Comparison of ENCODE assay signal across 8 cellular contexts in the genomic region with DNA sequence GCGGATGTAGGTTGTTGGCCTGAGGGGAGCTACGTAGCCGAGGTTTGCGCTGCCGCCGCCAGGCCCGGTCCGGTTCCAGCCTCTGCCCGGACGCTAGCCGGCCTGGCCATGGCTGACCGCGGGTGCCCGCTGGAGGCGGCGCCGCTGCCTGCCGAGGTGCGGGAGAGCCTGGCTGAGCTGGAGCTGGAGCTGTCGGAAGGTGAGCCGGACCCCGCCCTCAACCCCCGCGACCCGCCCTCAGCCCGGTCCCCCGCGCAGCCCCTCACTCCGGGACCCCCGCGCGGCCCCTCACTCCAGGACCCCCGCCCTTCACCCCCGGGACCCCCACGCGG. TPM values are rescaled to one million over a fixed set of nuclear protein-coding genes. Genes with fewer than 3 reads are reported as not detected.
A peak's percentile ranks its signal among the peaks of the same experiment; 100 is the strongest.
DNase-seq lines count a peak whose midpoint lies in the region; ATAC-seq and TF ChIP-seq lines count a peak whose summit lies in the region.

No MANE protein-coding gene starts in this region.

- H3K4me3 ChIP-seq in AG09309 (ENCODE audit: control insufficient read depth, low read depth, low read length) = peak overlapping the region; percentile 82
- H3K4me3 ChIP-seq in KMS-11 (IDR thresholded peaks at IDR 0.05; ENCODE audit: insufficient read depth, low read depth, low read length) = no peak overlapping the region
- peak overlapping the region; percentile 98 for H3K4me3 ChIP-seq in colonic mucosa
- peak overlapping the region; percentile 69 for H3K4me3 ChIP-seq in naive thymus-derived CD4-positive, alpha-beta T cell (ENCODE audit: low read length)

- H3K4me2 ChIP-seq in KMS-11 = peak overlapping the region; percentile 24; the same call in 1 of the 2 replicates

- CTCF ChIA-PET in naive thymus-derived CD4-positive, alpha-beta T cell (lab: Charles Lee) = no interaction called here

- no peaks in the 10 kb centered on the region for H3K27me3 ChIP-seq in KMS-11 (ENCODE audit: insufficient read depth, low read depth)
- H3K27me3 ChIP-seq in colonic mucosa = no peaks in the 10 kb centered on the region
- H3K27me3 ChIP-seq in naive thymus-derived CD4-positive, alpha-beta T cell (ENCODE audit: control insufficient read depth in 2 of 2, insufficient read depth in 2 of 2, low read length in 2 of 2) = no peaks in the 10 kb centered on the region

- peak overlapping the region; percentile 79 to 93 (median 84) for H3K4me3 Mint-ChIP-seq in naive thymus-derived CD4-positive, alpha-beta T cell

- H3K36me3 Mint-ChIP-seq in naive thymus-derived CD4-positive, alpha-beta T cell = peaks cover 0 to 16% (median 4%) of the 10 kb centered on the region in 5 donors

- no peaks in the 10 kb centered on the region for H3K9me3 Mint-ChIP-seq in naive thymus-derived CD4-positive, alpha-beta T cell

- TF ChIP-seq CTCF in AG09309 (IDR thresholded peaks at IDR 0.05; ENCODE audit: control insufficient read depth, insufficient read depth, low read depth, low read length, missing control alignments) (no peak), KMS-11 (conservative IDR thresholded peaks at IDR 0.05; ENCODE audit: low read depth, low read length) (no peak), colonic mucosa (IDR thresholded peaks at IDR 0.05) (no peak)

- H3K27ac ChIP-seq in KMS-11 (no peak overlapping the region), colonic mucosa (peak overlapping the region; percentile 75)
- H3K27ac ChIP-seq in naive thymus-derived CD4-positive, alpha-beta T cell (ENCODE audit: low read depth, low read length) = peak overlapping the region; percentile 90

- DNase-seq in AG09309 (ENCODE audit: low read depth) = no peak
- DNase-seq in colonic mucosa = no peak
- no peak for DNase-seq in naive thymus-derived CD4-positive, alpha-beta T cell
- no peak for DNase-seq in stimulated activated CD4-positive, alpha-beta T cell treated with anti-CD3 and anti-CD28 coated beads, Interleukin-1b, Interleukin-23, amount 100 ng/mL, for 48 hours
- no peak for DNase-seq in NCI-H1092 (lab: John Stamatoyannopoulos, UW)
- DNase-seq in anterior cingulate cortex (lab: John Stamatoyannopoulos, UW) = no peak

- H3K4me1 Mint-ChIP-seq in naive thymus-derived CD4-positive, alpha-beta T cell = peaks cover 28 to 63% (median 49%) of the 10 kb centered on the region in 7 donors

- no peaks in the 10 kb centered on the region for H4K20me1 ChIP-seq in KMS-11 (ENCODE audit: insufficient read depth)

- intact Hi-C loops in colonic mucosa (cut with DNase I) = no loop called here
- intact Hi-C loops in naive thymus-derived CD4-positive, alpha-beta T cell (cut with micrococcal nuclease) = loop anchor here (2.0 to 5.0 kb wide), 5 partner anchors 92 to 487 kb away; partner anchors contain the start of genes C21orf58 (in 1 of the 2), LSS (in 1 of the 2), MCM3AP (in 1 of the 2) and PCNT (in 1 of the 2)

- H3K27ac Mint-ChIP-seq in naive thymus-derived CD4-positive, alpha-beta T cell = peak overlapping the region in 5 of 9 donors; percentile 71 to 88 (median 85)

- ATAC-seq in naive thymus-derived CD4-positive, alpha-beta T cell = no peak
- no peak for ATAC-seq in GM18861 (IDR thresholded peaks at IDR 0.05; ENCODE audit: unreplicated experiment)

- H3K9ac ChIP-seq in KMS-11 = peak overlapping the region; percentile 69
- peak overlapping the region; percentile 77 to 97 for H3K9ac ChIP-seq in colonic mucosa (ENCODE audit: low read depth in 2 of 2, low read length in 2 of 2)

- H3K27me3 Mint-ChIP-seq in naive thymus-derived CD4-positive, alpha-beta T cell = no peaks in the 10 kb centered on the region

- peaks cover 33% of the 10 kb centered on the region for H3K79me2 ChIP-seq in KMS-11 (ENCODE audit: insufficient read depth, low read depth)

- POLR2A ChIA-PET in naive thymus-derived CD4-positive, alpha-beta T cell (lab: Charles Lee) = interaction anchor here (0.7 to 2.4 kb wide), 5 partner anchors 11 to 147 kb away, joined by 3 to 9 read pairs (median 5); no protein-coding TSS in a partner anchor

- peaks cover 14% of the 10 kb centered on the region for H3K4me1 ChIP-seq in KMS-11 (ENCODE audit: low read depth, poor library complexity, severe bottlenecking)
- peaks cover 10% of the 10 kb centered on the region for H3K4me1 ChIP-seq in colonic mucosa
- peaks cover 4 to 17% of the 10 kb centered on the region in 2 donors for H3K4me1 ChIP-seq in naive thymus-derived CD4-positive, alpha-beta T cell (ENCODE audit: control insufficient read depth in 2 of 2, insufficient read depth in 2 of 2, low read length in 2 of 2)

- H3K36me3 ChIP-seq in KMS-11 (ENCODE audit: insufficient read depth) (no peaks in the 10 kb centered on the region), colonic mucosa (no peaks in the 10 kb centered on the region)
- H3K36me3 ChIP-seq in naive thymus-derived CD4-positive, alpha-beta T cell (ENCODE audit: control insufficient read depth in 2 of 3, insufficient read depth in 3 of 3, low read length in 3 of 3) = peaks cover 0 to 9% (median 0%) of the 10 kb centered on the region in 3 experiments

- no peaks in the 10 kb centered on the region for H3K9me3 ChIP-seq in colonic mucosa
- H3K9me3 ChIP-seq in naive thymus-derived CD4-positive, alpha-beta T cell (ENCODE audit: control insufficient read depth in 2 of 3, low read length in 3 of 3) = no peaks in the 10 kb centered on the region

- H2AFZ ChIP-seq in KMS-11 (ENCODE audit: low read depth) = peak overlapping the region; percentile 70; the same call in 1 of the 2 replicates

RNA-seq across cellular contexts. Expression of gene DIP2A, which starts 0.3 kb away (rescaled TPM):
- 10 to 100 TPM; 40.4 to 41.0 TPM for total RNA-seq in colonic mucosa
- total RNA-seq in naive thymus-derived CD4-positive, alpha-beta T cell = 100 to 1,000 TPM in 4 of 5 experiments, 10 to 100 TPM in 1; 54.7 to 118 (median 108) TPM
- polyA plus RNA-seq in naive thymus-derived CD4-positive, alpha-beta T cell = 10 to 100 TPM; 16.9 to 22.9 TPM
